In genomic region chr7:47610506-47611044, GRCh38 we compare ENCODE assay signal across 11 cellular contexts. TPM values are rescaled to one million over a fixed set of nuclear protein-coding genes. Genes with fewer than 3 reads are reported as not detected.
DNase-seq lines count a peak whose midpoint lies in the region; ATAC-seq and TF ChIP-seq lines count a peak whose summit lies in the region.
"Had no signal": no experiment of that assay in that cellular context is flagged by ENCODE, and none has a peak within 500 bp of the region (broad histone marks: within the 10 kb centered on the region; RNA-seq: fewer than 3 reads in every experiment).

No MANE protein-coding gene starts in this region.

- no peak overlapping the region for H3K4me3 Mint-ChIP-seq in type B pancreatic cell
- H3K4me3 Mint-ChIP-seq: memory B cell had no signal

- H3K4me2 ChIP-seq in mesenchymal stem cell (ENCODE audit: low read length, poor library complexity, severe bottlenecking): no peak overlapping the region

- H3K4me3 ChIP-seq in colonic mucosa (no peak overlapping the region), mesenchymal stem cell (ENCODE audit: insufficient read depth in 1 of 2, low read depth in 1 of 2, low read length in 2 of 2) (peak overlapping the region in 1 of 2 experiments; percentile 15), esophagus squamous epithelium (no peak overlapping the region)
- H3K4me3 ChIP-seq: dorsolateral prefrontal cortex had no signal

- peak overlapping the region in 1 of 2 experiments; percentile 61 for H3K23ac ChIP-seq in mesenchymal stem cell (ENCODE audit: low read length in 2 of 2)

- ATAC-seq in GM21576 (IDR thresholded peaks at IDR 0.05; ENCODE audit: unreplicated experiment) (no peak), GM19467 (IDR thresholded peaks at IDR 0.05; ENCODE audit: unreplicated experiment) (no peak)

- intact Hi-C loops in colonic mucosa (cut with DNase I): no loop called here
- intact Hi-C loops in esophagus squamous epithelium (cut with DNase I): no loop called here

- no peak for TF ChIP-seq CTCF in colonic mucosa (IDR thresholded peaks at IDR 0.05)
- TF ChIP-seq CTCF in type B pancreatic cell (conservative IDR thresholded peaks at IDR 0.05): no peak
- TF ChIP-seq CTCF in esophagus squamous epithelium (IDR thresholded peaks at IDR 0.05): no peak

- peak overlapping the region in 1 of 2 experiments; percentile 19 for H3K14ac ChIP-seq in mesenchymal stem cell (ENCODE audit: low read length in 2 of 2)

- H2AFZ ChIP-seq in mesenchymal stem cell (ENCODE audit: low read depth, low read length): no peak overlapping the region

- H2AK5ac ChIP-seq in mesenchymal stem cell (ENCODE audit: low read length, severe bottlenecking): peak overlapping the region; percentile 43

- WGBS in mesenchymal stem cell: 22% methylated on average over 4 of the region's 4 CpGs
- WGBS in esophagus squamous epithelium, 2 donors: 37 to 41% methylated on average over 3 to 4 of the region's 4 CpGs

- H3K4me1 ChIP-seq in colonic mucosa: peaks cover 15% of the 10 kb centered on the region
- H3K4me1 ChIP-seq in mesenchymal stem cell (ENCODE audit: control insufficient read depth, insufficient read depth, low read depth, low read length): peaks cover 9% of the 10 kb centered on the region
- H3K4me1 ChIP-seq in esophagus squamous epithelium: peaks cover 4 to 29% (median 18%) of the 10 kb centered on the region in 3 donors

- H4K91ac ChIP-seq in mesenchymal stem cell (ENCODE audit: low read length): peak overlapping the region; percentile 93

- H3K36me3 ChIP-seq in colonic mucosa (no peaks in the 10 kb centered on the region), mesenchymal stem cell (ENCODE audit: control insufficient read depth in 1 of 2, insufficient read depth in 2 of 2, low read depth in 1 of 2, low read length in 2 of 2) (no peaks in the 10 kb centered on the region), esophagus squamous epithelium (no peaks in the 10 kb centered on the region)

- peaks cover 17% of the 10 kb centered on the region for H3K4me1 Mint-ChIP-seq in type B pancreatic cell (ENCODE audit: unreplicated experiment)
- H3K4me1 Mint-ChIP-seq: memory B cell had no signal

- H3K27me3 Mint-ChIP-seq in type B pancreatic cell: no peaks in the 10 kb centered on the region
- H3K27me3 Mint-ChIP-seq: memory B cell had no signal

- peak overlapping the region; percentile 69 for H3K27ac ChIP-seq in colonic mucosa
- H3K27ac ChIP-seq in mesenchymal stem cell (ENCODE audit: low read length, poor library complexity, severe bottlenecking): peak overlapping the region; percentile 36
- peak overlapping the region in 2 of 4 donors; percentile 59 to 63 for H3K27ac ChIP-seq in esophagus squamous epithelium

- H2BK15ac ChIP-seq in mesenchymal stem cell (ENCODE audit: low read depth, poor library complexity, severe bottlenecking): no peak overlapping the region

- peak overlapping the region; percentile 26 for H3K27ac Mint-ChIP-seq in type B pancreatic cell
- H3K27ac Mint-ChIP-seq: memory B cell had no signal

- peak overlapping the region; percentile 97 to 98 for H2BK12ac ChIP-seq in mesenchymal stem cell (ENCODE audit: low read length in 2 of 2)

- H3K36me3 Mint-ChIP-seq in type B pancreatic cell: no peaks in the 10 kb centered on the region
- H3K36me3 Mint-ChIP-seq: memory B cell had no signal

- H3K27me3 ChIP-seq in colonic mucosa (no peaks in the 10 kb centered on the region), mesenchymal stem cell (ENCODE audit: control insufficient read depth in 1 of 2, insufficient read depth in 1 of 2, low read length in 2 of 2) (peaks cover 0 to 28% of the 10 kb centered on the region in 2 experiments), esophagus squamous epithelium (no peaks in the 10 kb centered on the region)

- peak overlapping the region; percentile 71 to 98 for H3K18ac ChIP-seq in mesenchymal stem cell (ENCODE audit: low read depth in 1 of 2, low read length in 2 of 2)

- no peak overlapping the region for H2BK5ac ChIP-seq in mesenchymal stem cell (ENCODE audit: low read depth, low read length, poor library complexity, severe bottlenecking)

- peak overlapping the region; percentile 75 to 99 for H3K4ac ChIP-seq in mesenchymal stem cell (ENCODE audit: low read depth in 1 of 2, low read length in 2 of 2)

- no peaks in the 10 kb centered on the region for H3K79me1 ChIP-seq in mesenchymal stem cell (replicated peaks; ENCODE audit: low read length, poor library complexity, severe bottlenecking)

- H4K8ac ChIP-seq in mesenchymal stem cell (ENCODE audit: low read length): peak overlapping the region; percentile 86

- H3K9me3 ChIP-seq in colonic mucosa (no peaks in the 10 kb centered on the region), mesenchymal stem cell (ENCODE audit: control insufficient read depth, low read length) (no peaks in the 10 kb centered on the region), esophagus squamous epithelium (no peaks in the 10 kb centered on the region)

- DNase-seq in NCI-H2081 (lab: John Stamatoyannopoulos, UW): peak; percentile 34 to 75
- DNase-seq in colonic mucosa: no peak
- peak; percentile 95 for DNase-seq in mesenchymal stem cell
- no peak for DNase-seq in type B pancreatic cell (ENCODE audit: extremely low spot score, unreplicated experiment)
- DNase-seq in esophagus squamous epithelium (lab: John Stamatoyannopoulos, UW): no peak
- DNase-seq in stimulated activated CD4-positive, alpha-beta T cell treated with anti-CD3 and anti-CD28 coated beads, Interleukin-4, amount 100 ng/mL, for 24 hours: no peak
- DNase-seq: dorsolateral prefrontal cortex, NCI-H187 treated with DMSO at 0.1 percent for 48 hours had no signal

- H3K9ac ChIP-seq in colonic mucosa (ENCODE audit: low read depth in 2 of 2, low read length in 2 of 2) (peak overlapping the region in 1 of 2 donors; percentile 77), mesenchymal stem cell (ENCODE audit: low read length) (peak overlapping the region; percentile 16)

- TF ChIP-seq POLR2A in esophagus squamous epithelium (IDR thresholded peaks at IDR 0.05): no peak

- no peaks in the 10 kb centered on the region for H3K9me3 Mint-ChIP-seq in type B pancreatic cell
- H3K9me3 Mint-ChIP-seq: memory B cell had no signal

- H2BK120ac ChIP-seq in mesenchymal stem cell (ENCODE audit: low read depth, low read length): peak overlapping the region; percentile 77

RNA-seq across cellular contexts. Expression of gene TNS3, which starts 28.7 kb away (rescaled TPM):
- total RNA-seq in colonic mucosa (10 to 100 TPM; 41.1 to 58.2 TPM), type B pancreatic cell (ENCODE audit: low replicate concordance) (48.8 and 138 TPM in 2 replicates), esophagus squamous epithelium (10 to 100 TPM in 2 of 4 donors, 1 to 10 TPM in 2; 6.6 to 16.0 (median 9.6) TPM)
- polyA plus RNA-seq in mesenchymal stem cell (2013, experiment 1 of 2): 142 TPM
- polyA plus RNA-seq in mesenchymal stem cell (2013, experiment 2 of 2): 136 TPM

Comparison
In these comparisons a context has a peak if more than half of its experiments do, and no peak if none do; other contexts are left out.
1. DNase-seq: peak in NCI-H2081 (2 of 2) and mesenchymal stem cell (single experiment); none in colonic mucosa (single experiment), type B pancreatic cell (single experiment), esophagus squamous epithelium (single experiment) and stimulated activated CD4-positive, alpha-beta T cell treated with anti-CD3 and anti-CD28 coated beads, Interleukin-4, amount 100 ng/mL, for 24 hours (single experiment).